8 cellular contexts compared by ENCODE assay signal in the genomic region with DNA sequence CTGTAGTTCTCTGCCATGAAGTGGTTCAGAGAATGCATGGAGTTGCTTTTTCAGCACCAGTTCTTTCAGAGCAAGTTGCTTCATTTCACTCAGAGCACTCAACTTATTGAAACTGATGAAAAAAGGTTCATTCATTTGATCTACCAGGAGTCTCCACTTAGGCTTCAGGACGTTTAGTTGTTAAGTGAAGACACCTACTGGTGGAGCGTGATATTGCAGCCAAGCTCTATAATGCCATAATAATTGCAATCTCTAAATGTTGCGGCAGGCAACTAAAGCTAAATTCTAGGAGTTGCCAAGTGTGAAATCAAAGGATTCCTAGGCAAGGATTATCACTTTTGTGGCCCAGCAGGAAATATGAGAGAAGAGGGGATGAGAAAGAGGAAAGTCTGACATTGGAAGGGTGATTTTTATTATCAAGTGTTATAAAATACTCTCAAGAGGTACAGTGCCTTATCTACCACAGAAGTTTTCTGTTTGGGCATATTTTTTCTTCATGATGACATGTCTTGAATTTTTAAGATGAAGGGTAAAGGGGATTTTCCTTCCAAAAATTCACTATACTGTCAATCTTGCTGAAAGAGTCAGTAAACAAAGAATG.
DNase-seq lines count a peak whose midpoint lies in the region; ATAC-seq and TF ChIP-seq lines count a peak whose summit lies in the region.

No MANE protein-coding gene starts in this region.

- CTCF ChIA-PET in activated CD8-positive, alpha-beta T cell treated with anti-CD3 and anti-CD28 coated beads, Interleukin-2, amount 10 ng/mL, durations not matched to agents 7 days and 5 days (lab: Charles Lee) = interaction anchor here (1.1 to 3.1 kb wide), 4 partner anchors 9 to 459 kb away, joined by 3 to 12 read pairs (median 4); no protein-coding TSS in a partner anchor

- H3K4me3 Mint-ChIP-seq in HFFc6 = no peak overlapping the region
- H3K4me3 Mint-ChIP-seq in activated CD8-positive, alpha-beta T cell treated with anti-CD3 and anti-CD28 coated beads, Interleukin-2, amount 10 ng/mL, durations not matched to agents 7 days and 5 days = no peak overlapping the region

- peak; percentile 61 for ATAC-seq in DND-41 (ENCODE audit: insufficient read depth, low read depth)
- no peak for ATAC-seq in activated CD8-positive, alpha-beta T cell treated with anti-CD3 and anti-CD28 coated beads, Interleukin-2, amount 10 ng/mL, durations not matched to agents 7 days and 5 days
- ATAC-seq in HG03520 (IDR thresholded peaks at IDR 0.05; ENCODE audit: unreplicated experiment) = no peak

- no peaks in the 10 kb centered on the region; the same call in 1 of the 2 replicates for H3K27me3 Mint-ChIP-seq in HFFc6 (ENCODE audit: insufficient read depth)
- peaks cover 3% of the 10 kb centered on the region for H3K27me3 Mint-ChIP-seq in activated CD8-positive, alpha-beta T cell treated with anti-CD3 and anti-CD28 coated beads, Interleukin-2, amount 10 ng/mL, durations not matched to agents 7 days and 5 days (ENCODE audit: low read depth)

- H3K4me1 ChIP-seq in DND-41 (ENCODE audit: insufficient read depth, low read length) = no peaks in the 10 kb centered on the region

- no peak overlapping the region for H3K4me2 ChIP-seq in DND-41 (ENCODE audit: insufficient read depth, low read length)

- no peaks in the 10 kb centered on the region for H3K27me3 ChIP-seq in DND-41 (ENCODE audit: insufficient read depth, low read length, poor library complexity)
- H3K27me3 ChIP-seq in kidney epithelial cell (ENCODE audit: control insufficient read depth, insufficient read depth, low read length) = no peaks in the 10 kb centered on the region

- peaks cover 10% of the 10 kb centered on the region for H3K36me3 Mint-ChIP-seq in HFFc6 (ENCODE audit: low read depth)
- peaks cover 2% of the 10 kb centered on the region for H3K36me3 Mint-ChIP-seq in activated CD8-positive, alpha-beta T cell treated with anti-CD3 and anti-CD28 coated beads, Interleukin-2, amount 10 ng/mL, durations not matched to agents 7 days and 5 days (ENCODE audit: low read depth)

- DNase-seq in DND-41 (peak; percentile 66), HFFc6 (peak; percentile 52), kidney epithelial cell (ENCODE audit: low read depth) (no peak), activated gamma-delta T cell treated with Interleukin-2 at 50 U/mL for 16 hours (no peak), NCI-H187 treated with DMSO at 0.1 percent for 48 hours (lab: John Stamatoyannopoulos, UW) (no peak), NCI-H1436 treated with DMSO at 0.1 percent for 48 hours (lab: John Stamatoyannopoulos, UW) (no peak)
- peak; percentile 69 for DNase-seq in activated CD8-positive, alpha-beta T cell treated with anti-CD3 and anti-CD28 coated beads, Interleukin-2, amount 10 ng/mL, durations not matched to agents 7 days and 5 days

- no peak overlapping the region for H3K27ac Mint-ChIP-seq in HFFc6
- no peak overlapping the region for H3K27ac Mint-ChIP-seq in activated CD8-positive, alpha-beta T cell treated with anti-CD3 and anti-CD28 coated beads, Interleukin-2, amount 10 ng/mL, durations not matched to agents 7 days and 5 days

- H2AFZ ChIP-seq in DND-41 (ENCODE audit: low read depth, low read length) = no peak overlapping the region

- TF ChIP-seq CTCF in DND-41 (IDR thresholded peaks at IDR 0.05; ENCODE audit: borderline replicate concordance, extremely low read depth, low read length, poor library complexity, severe bottlenecking) = peak; percentile 92
- peak; percentile 92 for TF ChIP-seq CTCF in HFFc6 (IDR thresholded peaks at IDR 0.05)
- TF ChIP-seq CTCF in kidney epithelial cell (IDR thresholded peaks at IDR 0.05; ENCODE audit: insufficient read depth, low read length, poor library complexity, severe bottlenecking) = peak; percentile 48

- no peak overlapping the region for H3K27ac ChIP-seq in DND-41 (ENCODE audit: low read length)

- H4K20me1 ChIP-seq in DND-41 (ENCODE audit: insufficient read depth, low read length) = no peaks in the 10 kb centered on the region

- POLR2A ChIA-PET in activated CD8-positive, alpha-beta T cell treated with anti-CD3 and anti-CD28 coated beads, Interleukin-2, amount 10 ng/mL, durations not matched to agents 7 days and 5 days (lab: Charles Lee) = no interaction called here

- H3K9me3 Mint-ChIP-seq in HFFc6 = no peaks in the 10 kb centered on the region; the same call in 1 of the 2 replicates
- H3K9me3 Mint-ChIP-seq in activated CD8-positive, alpha-beta T cell treated with anti-CD3 and anti-CD28 coated beads, Interleukin-2, amount 10 ng/mL, durations not matched to agents 7 days and 5 days (ENCODE audit: insufficient read depth) = no peaks in the 10 kb centered on the region

- no peaks in the 10 kb centered on the region for H3K4me1 Mint-ChIP-seq in HFFc6 (ENCODE audit: low read depth)
- H3K4me1 Mint-ChIP-seq in activated CD8-positive, alpha-beta T cell treated with anti-CD3 and anti-CD28 coated beads, Interleukin-2, amount 10 ng/mL, durations not matched to agents 7 days and 5 days (ENCODE audit: low read depth) = peaks cover 1% of the 10 kb centered on the region

- H3K79me2 ChIP-seq in DND-41 (ENCODE audit: insufficient read depth, low read length) = no peaks in the 10 kb centered on the region

- no peaks in the 10 kb centered on the region for H3K9me3 ChIP-seq in DND-41 (ENCODE audit: insufficient read depth, low read length, severe bottlenecking)

- no peak overlapping the region for H3K9ac ChIP-seq in DND-41 (ENCODE audit: low read depth, low read length)

- H3K36me3 ChIP-seq in DND-41 (ENCODE audit: insufficient read depth, low read length) = no peaks in the 10 kb centered on the region
- H3K36me3 ChIP-seq in kidney epithelial cell (ENCODE audit: control insufficient read depth, insufficient read depth, low read length) = no peaks in the 10 kb centered on the region

- H3K4me3 ChIP-seq in DND-41 (ENCODE audit: low read depth in 1 of 2, low read length in 2 of 2) (no peak overlapping the region), kidney epithelial cell (ENCODE audit: low read depth, low read length) (no peak overlapping the region)

Comparison
In these comparisons a context has a peak if more than half of its experiments do, and no peak if none do; other contexts are left out.
1. DNase-seq: peak in DND-41 (single experiment), HFFc6 (single experiment) and activated CD8-positive, alpha-beta T cell treated with anti-CD3 and anti-CD28 coated beads, Interleukin-2, amount 10 ng/mL, durations not matched to agents 7 days and 5 days (single experiment); none in kidney epithelial cell (single experiment), activated gamma-delta T cell treated with Interleukin-2 at 50 U/mL for 16 hours (single experiment), NCI-H187 treated with DMSO at 0.1 percent for 48 hours (single experiment) and NCI-H1436 treated with DMSO at 0.1 percent for 48 hours (single experiment).
2. Peak in every context shown above with its lines, with median percentiles within 50 percentile points of each other: CTCF ChIP-seq.